Comparison of ENCODE assay signal across 8 cellular contexts in genomic region chr19:52691215-52691610, GRCh38. TPM values are rescaled to one million over a fixed set of nuclear protein-coding genes. Genes with fewer than 3 reads are reported as not detected.
A peak's percentile ranks its signal among the peaks of the same experiment; 100 is the strongest.
DNase-seq lines count a peak whose midpoint lies in the region; ATAC-seq and TF ChIP-seq lines count a peak whose summit lies in the region.

No MANE protein-coding gene starts in this region.

- TF ChIP-seq CTCF in cardiac muscle cell (IDR thresholded peaks at IDR 0.05; ENCODE audit: low read depth, low read length) (no peak), mammary epithelial cell (conservative IDR thresholded peaks at IDR 0.05 in 1 of 2, IDR thresholded peaks at IDR 0.05 in 1 of 2; ENCODE audit: extremely low read depth in 1 of 2, insufficient read depth in 1 of 2, low read depth in 1 of 2, low read length in 2 of 2) (no peak), uterus (IDR thresholded peaks at IDR 0.05) (no peak)

- H3K36me3 ChIP-seq in cardiac muscle cell (no peaks in the 10 kb centered on the region), mammary epithelial cell (ENCODE audit: insufficient read depth, low read length) (peaks cover 4% of the 10 kb centered on the region), muscle layer of colon (ENCODE audit: insufficient read depth, low read length) (no peaks in the 10 kb centered on the region), uterus (no peaks in the 10 kb centered on the region)

- H3K79me2 ChIP-seq in mammary epithelial cell (ENCODE audit: insufficient read depth, low read length) = peaks cover 36% of the 10 kb centered on the region

- CTCF ChIA-PET in mammary epithelial cell (lab: Charles Lee; ENCODE audit: low non-redundant PET) = no interaction called here

- H3K9ac ChIP-seq in mammary epithelial cell (ENCODE audit: insufficient read depth, low read length) (no peak overlapping the region), muscle layer of colon (ENCODE audit: low read length) (peak overlapping the region; percentile 83)

- WGBS in mammary epithelial cell (ENCODE audit: low coverage, missing lambda C conversion rate) = 40% methylated on average over 15 of the region's 15 CpGs

- H3K27ac ChIP-seq in cardiac muscle cell (peak overlapping the region; percentile 70), mammary epithelial cell (ENCODE audit: insufficient read depth, low read depth, low read length) (peak overlapping the region; percentile 58), muscle layer of colon (ENCODE audit: low read depth, low read length) (peak overlapping the region; percentile 81), uterus (peak overlapping the region; percentile 88 to 96)

- no peaks in the 10 kb centered on the region for H4K20me1 ChIP-seq in mammary epithelial cell (ENCODE audit: insufficient read depth, low read length)

- ATAC-seq in Right ventricle myocardium inferior = no peak

- dilution Hi-C loops in mammary epithelial cell (cut with HindIII; ENCODE audit: low sequenced_read_pairs) = no loop called here

- in situ Hi-C loops in mammary epithelial cell (cut with MboI; ENCODE audit: low sequenced_read_pairs in 2 of 2) = loop anchor here in 1 of 2 donors (25.0 kb wide), 1 partner anchor 671 kb away; the partner anchor contains the start of gene ZNF525

- peaks cover 17% of the 10 kb centered on the region for H3K4me1 ChIP-seq in cardiac muscle cell (ENCODE audit: low read depth)
- H3K4me1 ChIP-seq in mammary epithelial cell (ENCODE audit: insufficient read depth, low read length) = peaks cover 6% of the 10 kb centered on the region
- peaks cover 14% of the 10 kb centered on the region for H3K4me1 ChIP-seq in muscle layer of colon (ENCODE audit: insufficient read depth, low read length)
- H3K4me1 ChIP-seq in uterus = no peaks in the 10 kb centered on the region

- peak overlapping the region; percentile 57 for H3K4me3 ChIP-seq in cardiac muscle cell
- H3K4me3 ChIP-seq in mammary epithelial cell (replicated peaks in 1 of 3; ENCODE audit: insufficient read depth in 1 of 3, low read depth in 2 of 3, low read length in 3 of 3) = no peak overlapping the region
- H3K4me3 ChIP-seq in muscle layer of colon (ENCODE audit: low read depth in 1 of 2, low read length in 2 of 2) = peak overlapping the region; percentile 28 to 91
- H3K4me3 ChIP-seq in uterus = peak overlapping the region; percentile 50 to 61

- DNase-seq in cardiac muscle cell (ENCODE audit: low read depth in 1 of 2, low spot score in 1 of 2) = no peak
- no peak for DNase-seq in Right ventricle myocardium inferior (ENCODE audit: missing footprints)
- no peak for DNase-seq in mammary epithelial cell
- no peak for DNase-seq in uterus
- DNase-seq in NCI-H187 (lab: John Stamatoyannopoulos, UW) = no peak
- DNase-seq in NK-92 (lab: John Stamatoyannopoulos, UW; ENCODE audit: unreplicated experiment) = no peak
- DNase-seq in NCI-H446 treated with DMSO at 0.1 percent for 48 hours (lab: John Stamatoyannopoulos, UW) = no peak

- H3K9me3 ChIP-seq in cardiac muscle cell (ENCODE audit: low read depth) = no peaks in the 10 kb centered on the region
- peaks cover 5% of the 10 kb centered on the region for H3K9me3 ChIP-seq in mammary epithelial cell (replicated peaks; ENCODE audit: insufficient read depth, low read length)
- no peaks in the 10 kb centered on the region for H3K9me3 ChIP-seq in muscle layer of colon (ENCODE audit: low read length)
- H3K9me3 ChIP-seq in uterus = no peaks in the 10 kb centered on the region

- BruUV-seq in mammary epithelial cell (replicated peaks; lab: Mats Ljungman, UMichigan) = no TSS peak

- intact Hi-C loops in Right ventricle myocardium inferior (cut with DNase I) (loop anchor here (5.0 kb wide), 1 partner anchor 46 kb away; the partner anchor contains the start of gene ZNF611), mammary epithelial cell (cut with micrococcal nuclease) (loop anchor here (5.0 kb wide), 2 partner anchors 41 to 54 kb away; partner anchors contain the start of gene ZNF83), uterus (cut with DNase I; ENCODE audit: low total_unique reads) (no loop called here)

- H3K4me2 ChIP-seq in mammary epithelial cell (ENCODE audit: insufficient read depth, low read depth, low read length) = no peak overlapping the region

- no peak overlapping the region for H2AFZ ChIP-seq in mammary epithelial cell (ENCODE audit: low read depth, low read length)

- TF ChIP-seq POLR2A in uterus (IDR thresholded peaks at IDR 0.05) = no peak

- H3K27me3 ChIP-seq in cardiac muscle cell (no peaks in the 10 kb centered on the region), mammary epithelial cell (ENCODE audit: insufficient read depth, low read length) (no peaks in the 10 kb centered on the region), muscle layer of colon (ENCODE audit: control insufficient read depth in 1 of 2, insufficient read depth in 2 of 2, low read length in 2 of 2) (no peaks in the 10 kb centered on the region), uterus (no peaks in the 10 kb centered on the region)

RNA-seq across cellular contexts. Expression of gene ZNF611, which starts 43.6 kb away (rescaled TPM):
- total RNA-seq in cardiac muscle cell = 5.8 and 12.4 TPM in 2 replicates
- 10.4 and 15.4 TPM in 2 replicates for polyA plus RNA-seq in cardiac muscle cell
- 7.4 TPM for total RNA-seq in Right ventricle myocardium inferior
- 10 to 100 TPM; 15.0 to 17.6 TPM for total RNA-seq in mammary epithelial cell
- polyA plus RNA-seq in mammary epithelial cell = 3.5 TPM
- 31.3 TPM for polyA minus RNA-seq in mammary epithelial cell
- 10 to 100 TPM in 3 of 4 donors, 1 to 10 TPM in 1; 7.2 to 29.7 (median 25.0) TPM for total RNA-seq in uterus

RNA-seq across cellular contexts. Expression of gene ZNF83, which starts 53.1 kb away (rescaled TPM):
- 49.2 and 134 TPM in 2 replicates for total RNA-seq in cardiac muscle cell
- 33.1 and 67.4 TPM in 2 replicates for polyA plus RNA-seq in cardiac muscle cell
- 13.0 TPM for total RNA-seq in Right ventricle myocardium inferior
- 10 to 100 TPM; 54.7 to 59.7 TPM for total RNA-seq in mammary epithelial cell
- 17.4 TPM for polyA plus RNA-seq in mammary epithelial cell
- 30.6 TPM for polyA minus RNA-seq in mammary epithelial cell
- total RNA-seq in uterus = 100 to 1,000 TPM in 2 of 4 donors, 10 to 100 TPM in 2; 40.6 to 481 (median 100) TPM

Comparison
In these comparisons a context has a peak if more than half of its experiments do, and no peak if none do; other contexts are left out.
1. H3K4me3 ChIP-seq: peak in cardiac muscle cell (single experiment), muscle layer of colon (2 of 2) and uterus (2 of 2); none in mammary epithelial cell (0 of 3).
2. Peak in every context shown above with its lines, with median percentiles within 50 percentile points of each other: H3K27ac ChIP-seq.